ENCODE assay signal across 11 cellular contexts in genomic region chr13:98774776-98775175, GRCh38. TPM values are rescaled to one million over a fixed set of nuclear protein-coding genes. Genes with fewer than 3 reads are reported as not detected.
"Had no signal": no experiment of that assay in that cellular context is flagged by ENCODE, and none has a peak within 500 bp of the region (broad histone marks: within the 10 kb centered on the region; RNA-seq: fewer than 3 reads in every experiment).

No MANE protein-coding gene starts in this region.

- H3K9me3 Mint-ChIP-seq: GM23338 had no signal

- H3K4me2 ChIP-seq: GM23338 had no signal

- H2AFZ ChIP-seq: GM23338 had no signal

- DNase-seq: H7, HFFc6, IMR-90, KG1 had no signal

- FAIRE-seq: HTR-8/SVneo, K562 had no signal

- ATAC-seq: GM23338, HCT116, K562 had no signal

- H3K36me3 ChIP-seq: HAP-1 had no signal

- H3K9me3 ChIP-seq: HAP-1 had no signal

- H3K4me3 Mint-ChIP-seq: GM23338, HFFc6 had no signal

- H3K27ac Mint-ChIP-seq: GM23338, HFFc6 had no signal

- H3K4me3 ChIP-seq: GM23338, HAP-1, K562 had no signal

RNA-seq across cellular contexts. Expression of gene SLC15A1, which starts 22.3 kb away (rescaled TPM):
- total RNA-seq: H4, HFFc6, HT-29, IMR-90, K562 had no signal
- polyA plus RNA-seq: IMR-90, K562 had no signal
